In the genomic region with DNA sequence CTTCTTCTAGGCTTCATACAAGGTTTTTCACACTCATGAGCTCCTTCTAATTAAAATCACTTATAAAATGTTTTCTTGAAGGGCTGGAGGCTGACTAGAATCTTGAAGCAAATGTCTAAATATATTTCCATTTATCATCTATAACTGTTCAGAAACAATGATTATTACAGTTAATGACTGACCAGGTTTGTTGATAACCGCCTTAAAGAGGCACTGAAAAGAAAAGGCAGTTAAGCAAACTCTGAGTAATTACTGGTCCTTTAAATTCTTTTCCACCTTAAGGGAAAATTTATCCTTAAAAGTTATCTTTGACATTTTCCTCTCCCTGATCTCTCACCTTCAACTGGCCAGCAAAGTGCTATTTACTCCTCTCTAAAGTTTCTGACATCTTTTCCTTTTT, we compare ENCODE assay signal across 34 cellular contexts. TPM values are rescaled to one million over a fixed set of nuclear protein-coding genes. Genes with fewer than 3 reads are reported as not detected.
DNase-seq lines count a peak whose midpoint lies in the region; ATAC-seq, FAIRE-seq and TF ChIP-seq lines count a peak whose summit lies in the region.
"Had no signal": no experiment of that assay in that cellular context is flagged by ENCODE, and none has a peak within 500 bp of the region (broad histone marks: within the 10 kb centered on the region; RNA-seq: fewer than 3 reads in every experiment).

No MANE protein-coding gene starts in this region.

- TF ChIP-seq CTCF in osteoblast (IDR thresholded peaks at IDR 0.05; ENCODE audit: extremely low read depth, low read depth, low read length) (no peak), Peyer's patch (IDR thresholded peaks at IDR 0.05) (no peak)

- H3K27ac ChIP-seq in osteoblast (ENCODE audit: low read depth, low read length) (no peak overlapping the region), Peyer's patch (no peak overlapping the region)
- H3K27ac ChIP-seq: 22Rv1, brain microvascular endothelial cell, epithelial cell of prostate had no signal

- no peak overlapping the region for H3K4me2 ChIP-seq in osteoblast (ENCODE audit: insufficient read depth, low read length)

- FAIRE-seq in H54 (lab: Jason Lieb, UNC) = peak; percentile 70
- FAIRE-seq: HepG2 had no signal

- no peaks in the 10 kb centered on the region for H3K9me3 ChIP-seq in osteoblast (ENCODE audit: low read depth, low read length)
- no peaks in the 10 kb centered on the region for H3K9me3 ChIP-seq in Peyer's patch
- H3K9me3 ChIP-seq: HAP-1 had no signal

- intact Hi-C loops in activated CD4-positive, alpha-beta T cell treated with anti-CD3 and anti-CD28 coated beads for 36 hours (cut with DNase I, micrococcal nuclease) = no loop called here

- no peak overlapping the region for H2AFZ ChIP-seq in osteoblast (ENCODE audit: low read length)

- no peaks in the 10 kb centered on the region for H3K27me3 Mint-ChIP-seq in activated CD4-positive, alpha-beta T cell treated with anti-CD3 and anti-CD28 coated beads for 36 hours
- H3K27me3 Mint-ChIP-seq in effector memory CD8-positive, alpha-beta T cell = no peaks in the 10 kb centered on the region
- H3K27me3 Mint-ChIP-seq: activated CD4-positive, alpha-beta T cell treated with anti-CD3 and anti-CD28 coated beads, Interleukin-2, amount 10 ng/mL, durations not matched to agents 24 days and 14 days had no signal

- H3K4me1 ChIP-seq in osteoblast (ENCODE audit: insufficient read depth, low read length) (no peaks in the 10 kb centered on the region), Peyer's patch (no peaks in the 10 kb centered on the region)

- H3K4me3 Mint-ChIP-seq in activated CD4-positive, alpha-beta T cell treated with anti-CD3 and anti-CD28 coated beads for 36 hours = no peak overlapping the region
- H3K4me3 Mint-ChIP-seq in effector memory CD8-positive, alpha-beta T cell = no peak overlapping the region
- H3K4me3 Mint-ChIP-seq: activated CD4-positive, alpha-beta T cell treated with anti-CD3 and anti-CD28 coated beads, Interleukin-2, amount 10 ng/mL, durations not matched to agents 24 days and 14 days had no signal

- POLR2A ChIA-PET in activated CD4-positive, alpha-beta T cell treated with anti-CD3 and anti-CD28 coated beads for 36 hours (lab: Charles Lee) = no interaction called here

- H3K36me3 ChIP-seq in osteoblast (ENCODE audit: insufficient read depth, low read length) = no peaks in the 10 kb centered on the region
- H3K36me3 ChIP-seq in Peyer's patch = no peaks in the 10 kb centered on the region
- H3K36me3 ChIP-seq: brain microvascular endothelial cell, HAP-1 had no signal

- CTCF ChIA-PET in activated CD4-positive, alpha-beta T cell treated with anti-CD3 and anti-CD28 coated beads for 36 hours (lab: Charles Lee) = interaction anchor here (0.6 to 0.9 kb wide), 3 partner anchors 9 to 48 kb away, joined by 3 read pairs; no protein-coding TSS in a partner anchor

- peaks cover 25% of the 10 kb centered on the region for H3K4me1 Mint-ChIP-seq in activated CD4-positive, alpha-beta T cell treated with anti-CD3 and anti-CD28 coated beads for 36 hours
- peaks cover 31 to 56% of the 10 kb centered on the region in 2 donors for H3K4me1 Mint-ChIP-seq in effector memory CD8-positive, alpha-beta T cell (ENCODE audit: low read depth in 2 of 2)

- TF ChIP-seq POLR2A in H54 (IDR thresholded peaks at IDR 0.05; ENCODE audit: low read depth, low read length) = no peak
- no peak for TF ChIP-seq POLR2A in Peyer's patch (IDR thresholded peaks at IDR 0.05)

- H3K27ac Mint-ChIP-seq in activated CD4-positive, alpha-beta T cell treated with anti-CD3 and anti-CD28 coated beads for 36 hours = peak overlapping the region; percentile 5
- peak overlapping the region; percentile 1 to 19 for H3K27ac Mint-ChIP-seq in effector memory CD8-positive, alpha-beta T cell
- H3K27ac Mint-ChIP-seq: activated CD4-positive, alpha-beta T cell treated with anti-CD3 and anti-CD28 coated beads, Interleukin-2, amount 10 ng/mL, durations not matched to agents 24 days and 14 days had no signal

- no peak for DNase-seq in activated CD4-positive, alpha-beta T cell treated with anti-CD3 and anti-CD28 coated beads for 36 hours
- no peak for DNase-seq in activated CD4-positive, alpha-beta T cell treated with anti-CD3 and anti-CD28 coated beads for 48 hours
- DNase-seq in H54 (ENCODE audit: insufficient read length, low spot score) (no peak), osteoblast (ENCODE audit: insufficient read length, low spot score, missing footprints) (peak; percentile 41), midbrain (lab: John Stamatoyannopoulos, UW) (no peak), Peyer's patch (no peak)
- no peak for DNase-seq in effector memory CD8-positive, alpha-beta T cell
- no peak for DNase-seq in activated CD8-positive, alpha-beta memory T cell treated with anti-CD3 and anti-CD28 coated beads for 24 hours
- DNase-seq: activated CD4-positive, alpha-beta T cell treated with anti-CD3 and anti-CD28 coated beads, Interleukin-2, amount 10 ng/mL, durations not matched to agents 24 days and 14 days; activated naive CD4-positive, alpha-beta T cell; activated T-cell treated with anti-CD3 and anti-CD28 coated beads, Interleukin-2, amount 50 U/mL, for 48 hours; amygdala; brain microvascular endothelial cell; C1 segment of cervical spinal cord; Calu3; DMS79; GDM1; Kasumi-1; NCI-H1417 treated with DMSO at 0.1 percent for 48 hours; NCI-H2081; NCI-H226; NCI-H526 treated with DMSO at 0.1 percent for 48 hours; occipital lobe; PC-3; stimulated activated CD4-positive, alpha-beta T cell treated with anti-CD3 and anti-CD28 coated beads, Interleukin-15, amount 100 ng/mL, for 24 hours; stimulated activated CD4-positive, alpha-beta T cell treated with anti-CD3 and anti-CD28 coated beads, Interleukin-4, amount 100 ng/mL, for 4 hours; substantia nigra; trophoblast cell had no signal

- H3K9me3 Mint-ChIP-seq in activated CD4-positive, alpha-beta T cell treated with anti-CD3 and anti-CD28 coated beads for 36 hours (ENCODE audit: low read depth) = peaks cover 12% of the 10 kb centered on the region
- H3K9me3 Mint-ChIP-seq in effector memory CD8-positive, alpha-beta T cell = no peaks in the 10 kb centered on the region

- H3K79me2 ChIP-seq in osteoblast (ENCODE audit: insufficient read depth, low read length) = peaks cover 56% of the 10 kb centered on the region

- peaks cover 35% of the 10 kb centered on the region for H3K36me3 Mint-ChIP-seq in activated CD4-positive, alpha-beta T cell treated with anti-CD3 and anti-CD28 coated beads for 36 hours (ENCODE audit: low read depth)
- H3K36me3 Mint-ChIP-seq in effector memory CD8-positive, alpha-beta T cell (ENCODE audit: insufficient read depth) = peaks cover 18% of the 10 kb centered on the region

- peaks cover 6% of the 10 kb centered on the region for H4K20me1 ChIP-seq in osteoblast (ENCODE audit: insufficient read depth, low read length)

- H3K27me3 ChIP-seq in osteoblast (ENCODE audit: insufficient read depth, low read length) = no peaks in the 10 kb centered on the region
- no peaks in the 10 kb centered on the region for H3K27me3 ChIP-seq in Peyer's patch
- H3K27me3 ChIP-seq: brain microvascular endothelial cell had no signal

- ATAC-seq in activated CD4-positive, alpha-beta T cell treated with anti-CD3 and anti-CD28 coated beads for 36 hours = no peak
- no peak for ATAC-seq in effector memory CD8-positive, alpha-beta T cell (replicated peaks)
- ATAC-seq: HepG2, PC-3, Right ventricle myocardium inferior, SK-N-SH treated with all-trans-retinoic acid at 6 μM for 48 hours had no signal

- H3K4me3 ChIP-seq in osteoblast (ENCODE audit: insufficient read depth, low read length) (no peak overlapping the region), Peyer's patch (no peak overlapping the region)
- H3K4me3 ChIP-seq: HAP-1 had no signal

RNA-seq across cellular contexts. Expression of gene RICTOR, which starts 43.2 kb away (rescaled TPM):
- total RNA-seq in activated CD4-positive, alpha-beta T cell treated with anti-CD3 and anti-CD28 coated beads for 36 hours = 10 to 100 TPM; 23.2 to 28.5 TPM
- 46.7 and 50.7 TPM in 2 replicates for total RNA-seq in osteoblast
- 10 to 100 TPM; 27.0 to 48.7 (median 33.5) TPM for total RNA-seq in Peyer's patch
